In the genomic region with DNA sequence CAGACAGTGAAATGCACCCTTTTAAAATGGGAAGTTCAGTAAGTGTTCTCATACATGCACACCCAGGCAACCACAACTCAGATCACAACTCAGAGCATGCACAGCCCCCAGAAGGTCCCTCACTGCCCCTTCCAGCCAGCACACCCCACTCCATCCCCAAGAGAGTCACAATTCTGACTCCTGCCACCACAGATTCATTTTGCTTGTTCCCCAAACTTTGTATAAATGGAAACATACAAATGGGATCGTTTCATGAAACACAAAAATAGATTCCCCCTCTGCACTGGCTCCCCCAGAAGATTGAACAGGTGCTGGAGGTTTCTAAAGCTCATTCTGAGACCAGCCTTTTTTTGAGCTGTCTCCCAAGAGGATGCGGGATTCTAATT, we compare ENCODE assay signal across 27 cellular contexts. TPM values are rescaled to one million over a fixed set of nuclear protein-coding genes. Genes with fewer than 3 reads are reported as not detected.
A peak's percentile ranks its signal among the peaks of the same experiment; 100 is the strongest.
DNase-seq lines count a peak whose midpoint lies in the region; ATAC-seq, FAIRE-seq and TF ChIP-seq lines count a peak whose summit lies in the region.
"Had no signal": no experiment of that assay in that cellular context is flagged by ENCODE, and none has a peak within 500 bp of the region (broad histone marks: within the 10 kb centered on the region; RNA-seq: fewer than 3 reads in every experiment).

No MANE protein-coding gene starts in this region.

- no peak overlapping the region for H3K4me3 ChIP-seq in HAP-1
- H3K4me3 ChIP-seq: hepatocyte, left ventricle myocardium inferior, SJSA1, skin epidermis had no signal

- peaks cover 17% of the 10 kb centered on the region for H3K27me3 ChIP-seq in HAP-1 (ENCODE audit: low read depth)
- H3K27me3 ChIP-seq: hepatocyte, SJSA1 had no signal

- DNase-seq in GM12891 (ENCODE audit: insufficient read length, low spot score) (no peak), midbrain (lab: John Stamatoyannopoulos, UW) (no peak), NCI-H2227 treated with DMSO at 0.1 percent for 48 hours (lab: John Stamatoyannopoulos, UW) (no peak), HAP-1 (ENCODE audit: low spot score in 2 of 2) (no peak)
- DNase-seq: activated CD4-positive, alpha-beta T cell treated with anti-CD3 and anti-CD28 coated beads for 48 hours; activated CD8-positive, alpha-beta memory T cell treated with anti-CD3 and anti-CD28 coated beads, Interleukin-2, amount 10 ng/mL, durations not matched to agents 7 days and 5 days; activated naive CD8-positive, alpha-beta T cell treated with anti-CD3 and anti-CD28 coated beads for 36 hours; AML-193; DMS79 treated with DMSO at 0.1 percent for 48 hours; foreskin fibroblast; KG1; left ventricle myocardium inferior; NCI-H1092 treated with DMSO at 0.1 percent for 48 hours; NCI-H1930; stimulated activated CD4-positive, alpha-beta T cell treated with anti-CD3 and anti-CD28 coated beads, Interleukin-2, amount 100 ng/mL, for 24 hours had no signal

- H3K27ac Mint-ChIP-seq in activated T-helper 17 cell treated with anti-CD3 and anti-CD28 coated beads, Interleukin-2, amount 50 U/mL, for 72 hours, result peak overlapping the region; percentile 12
- H3K27ac Mint-ChIP-seq: activated naive CD8-positive, alpha-beta T cell treated with anti-CD3 and anti-CD28 coated beads for 36 hours; T-helper 1 cell treated with Interleukin-12 subunit alpha and Interleukin-12 subunit beta and Interleukin-4 antibody, amounts not matched to agents 30 μg/mL and 1 μg/mL, for 36 hours had no signal

- H3K4me1 ChIP-seq in HAP-1, result peaks cover 2% of the 10 kb centered on the region; the same call in 1 of the 2 replicates
- H3K4me1 ChIP-seq: left ventricle myocardium inferior had no signal

- FAIRE-seq in GM12891 (lab: Jason Lieb, UNC), result no peak
- FAIRE-seq: H54, RCC 7860 had no signal

- H3K4me3 Mint-ChIP-seq in activated T-helper 17 cell treated with anti-CD3 and anti-CD28 coated beads, Interleukin-2, amount 50 U/mL, for 72 hours, result no peak overlapping the region
- H3K4me3 Mint-ChIP-seq: activated CD8-positive, alpha-beta memory T cell treated with anti-CD3 and anti-CD28 coated beads, Interleukin-2, amount 10 ng/mL, durations not matched to agents 7 days and 5 days; activated naive CD8-positive, alpha-beta T cell treated with anti-CD3 and anti-CD28 coated beads for 36 hours; T-helper 1 cell treated with Interleukin-12 subunit alpha and Interleukin-12 subunit beta and Interleukin-4 antibody, amounts not matched to agents 30 μg/mL and 1 μg/mL, for 36 hours had no signal

- ATAC-seq in activated T-helper 17 cell treated with anti-CD3 and anti-CD28 coated beads, Interleukin-2, amount 50 U/mL, for 72 hours (replicated peaks), result no peak
- no peak for ATAC-seq in GM19035 (IDR thresholded peaks at IDR 0.05; ENCODE audit: unreplicated experiment)
- ATAC-seq: activated CD8-positive, alpha-beta memory T cell treated with anti-CD3 and anti-CD28 coated beads, Interleukin-2, amount 10 ng/mL, durations not matched to agents 7 days and 5 days; stimulated activated effector memory CD8-positive, alpha-beta T cell treated with anti-CD3 and anti-CD28 coated beads, Interleukin-12 subunit alpha, Interleukin-12 subunit beta, amount 100 ng/mL, for 72 hours had no signal

- H3K4me1 Mint-ChIP-seq in activated T-helper 17 cell treated with anti-CD3 and anti-CD28 coated beads, Interleukin-2, amount 50 U/mL, for 72 hours, result peaks cover 5% of the 10 kb centered on the region

- H3K9me3 ChIP-seq in KOPT-K1 (ENCODE audit: insufficient read depth, low read length, poor library complexity, severe bottlenecking) (no peaks in the 10 kb centered on the region), HAP-1 (no peaks in the 10 kb centered on the region)
- H3K9me3 ChIP-seq: left ventricle myocardium inferior, SJSA1 had no signal

- peak overlapping the region; percentile 65 for H3K27ac ChIP-seq in KOPT-K1 (ENCODE audit: low read depth, low read length, poor library complexity, severe bottlenecking)
- H3K27ac ChIP-seq: hepatocyte, left ventricle myocardium inferior, SJSA1 had no signal

- H3K36me3 Mint-ChIP-seq in activated T-helper 17 cell treated with anti-CD3 and anti-CD28 coated beads, Interleukin-2, amount 50 U/mL, for 72 hours (ENCODE audit: low read depth), result no peaks in the 10 kb centered on the region
- H3K36me3 Mint-ChIP-seq: activated CD8-positive, alpha-beta memory T cell treated with anti-CD3 and anti-CD28 coated beads, Interleukin-2, amount 10 ng/mL, durations not matched to agents 7 days and 5 days; activated naive CD8-positive, alpha-beta T cell treated with anti-CD3 and anti-CD28 coated beads for 36 hours; stimulated activated effector memory CD8-positive, alpha-beta T cell treated with anti-CD3 and anti-CD28 coated beads, Interleukin-12 subunit alpha, Interleukin-12 subunit beta, amount 100 ng/mL, for 72 hours had no signal

- no peaks in the 10 kb centered on the region for H3K27me3 Mint-ChIP-seq in activated T-helper 17 cell treated with anti-CD3 and anti-CD28 coated beads, Interleukin-2, amount 50 U/mL, for 72 hours
- H3K27me3 Mint-ChIP-seq: activated naive CD8-positive, alpha-beta T cell treated with anti-CD3 and anti-CD28 coated beads for 36 hours had no signal

- no peaks in the 10 kb centered on the region for H3K9me3 Mint-ChIP-seq in activated T-helper 17 cell treated with anti-CD3 and anti-CD28 coated beads, Interleukin-2, amount 50 U/mL, for 72 hours
- H3K9me3 Mint-ChIP-seq: activated naive CD8-positive, alpha-beta T cell treated with anti-CD3 and anti-CD28 coated beads for 36 hours; stimulated activated effector memory CD8-positive, alpha-beta T cell treated with anti-CD3 and anti-CD28 coated beads, Interleukin-12 subunit alpha, Interleukin-12 subunit beta, amount 100 ng/mL, for 72 hours; T-helper 1 cell treated with Interleukin-12 subunit alpha and Interleukin-12 subunit beta and Interleukin-4 antibody, amounts not matched to agents 30 μg/mL and 1 μg/mL, for 36 hours had no signal

- peak; percentile 9; the same call in 1 of the 2 replicates for TF ChIP-seq POLR2A in GM12891 (IDR thresholded peaks at IDR 0.05; ENCODE audit: low read depth, low read length)

- in situ Hi-C loops in HAP-1 (cut with MboI; ENCODE audit: low sequenced_read_pairs), result no loop called here

- H3K36me3 ChIP-seq in KOPT-K1 (ENCODE audit: insufficient read depth, low read length) (no peaks in the 10 kb centered on the region), HAP-1 (replicated peaks) (no peaks in the 10 kb centered on the region)
- H3K36me3 ChIP-seq: left ventricle myocardium inferior, SJSA1 had no signal

TF ChIP-seq in GM12891, 5 proteins besides CTCF, POLR2A, EP300 and RAD21:
- TF ChIP-seq PAX5 (IDR thresholded peaks at IDR 0.05; ENCODE audit: insufficient read depth, low read length, severe bottlenecking) (no peak), POU2F2 (IDR thresholded peaks at IDR 0.05; ENCODE audit: low read depth, low read length) (no peak), POLR2AphosphoS5 (IDR thresholded peaks at IDR 0.05; ENCODE audit: low read depth, low read length) (no peak), SPI1 (IDR thresholded peaks at IDR 0.05; ENCODE audit: low read depth, low read length) (no peak), TAF1 (IDR thresholded peaks at IDR 0.05; ENCODE audit: low read depth, low read length) (no peak)

RNA-seq across cellular contexts. Expression of a gene that starts 3.3 kb away (rescaled TPM):
- 125 TPM for polyA plus RNA-seq in GM12891 (2012; ENCODE audit: low read depth, missing spikeins)
- total RNA-seq in activated T-helper 17 cell treated with anti-CD3 and anti-CD28 coated beads, Interleukin-2, amount 50 U/mL, for 72 hours, result not detected
- total RNA-seq: activated CD8-positive, alpha-beta memory T cell treated with anti-CD3 and anti-CD28 coated beads, Interleukin-2, amount 10 ng/mL, durations not matched to agents 7 days and 5 days; epithelial cell of proximal tubule; hepatocyte; left ventricle myocardium inferior; pulmonary artery endothelial cell; SJSA1 had no signal
- polyA plus RNA-seq: hepatocyte had no signal
